In genomic region chr9:36729902-36730301, GRCh38 we compare ENCODE assay signal across 22 cellular contexts.
"Had no signal": no experiment of that assay in that cellular context is flagged by ENCODE, and none has a peak within 500 bp of the region (broad histone marks: within the 10 kb centered on the region; RNA-seq: fewer than 3 reads in every experiment).

No MANE protein-coding gene starts in this region.

- H3K9me3 Mint-ChIP-seq: activated naive CD8-positive, alpha-beta T cell treated with anti-CD3 and anti-CD28 coated beads, Interleukin-2, amount 10 ng/mL, durations not matched to agents 7 days and 5 days; activated T-cell treated with anti-CD3 and anti-CD28 coated beads, Interleukin-2, amount 50 U/mL, for 72 hours; natural killer cell treated with Interleukin-12 subunit alpha and Interleukin-12 subunit beta and Interleukin-15 and Interleukin-18, amount 100 ng/mL, for 72 hours had no signal

- H3K4me3 ChIP-seq: cardiac muscle cell, psoas muscle, transverse colon had no signal

- H3K4me3 Mint-ChIP-seq: activated CD8-positive, alpha-beta memory T cell treated with anti-CD3 and anti-CD28 coated beads, Interleukin-2, amount 10 ng/mL, durations not matched to agents 7 days and 5 days; activated naive CD8-positive, alpha-beta T cell treated with anti-CD3 and anti-CD28 coated beads, Interleukin-2, amount 10 ng/mL, durations not matched to agents 7 days and 5 days; activated T-cell treated with anti-CD3 and anti-CD28 coated beads, Interleukin-2, amount 50 U/mL, for 72 hours; natural killer cell treated with Interleukin-12 subunit alpha and Interleukin-12 subunit beta and Interleukin-15 and Interleukin-18, amount 100 ng/mL, for 72 hours had no signal

- DNase-seq: activated CD4-positive, alpha-beta T cell treated with anti-CD3 and anti-CD28 coated beads for 1 hour; activated CD4-positive, alpha-beta T cell treated with anti-CD3 and anti-CD28 coated beads, Interleukin-2, amount 50 U/mL, for 48 hours; activated CD8-positive, alpha-beta memory T cell treated with anti-CD3 and anti-CD28 coated beads, Interleukin-2, amount 10 ng/mL, durations not matched to agents 7 days and 5 days; activated gamma-delta T cell treated with Interleukin-2 at 50 U/mL for 16 hours; activated naive CD8-positive, alpha-beta T cell treated with anti-CD3 and anti-CD28 coated beads, Interleukin-2, amount 10 ng/mL, durations not matched to agents 7 days and 5 days; activated T-cell treated with anti-CD3 and anti-CD28 coated beads, Interleukin-2, amount 50 U/mL, for 72 hours; aorta; effector memory CD4-positive, alpha-beta T cell; foreskin fibroblast; islet precursor cell; mammary epithelial cell; psoas muscle; stimulated activated CD4-positive, alpha-beta T cell treated with anti-CD3 and anti-CD28 coated beads, Interleukin-12 subunit alpha, Interleukin-12 subunit beta, amount 100 ng/mL, for 4 hours; stimulated activated naive CD4-positive, alpha-beta T cell; substantia nigra; T-helper 9 cell; transverse colon had no signal

- ATAC-seq: activated CD8-positive, alpha-beta memory T cell treated with anti-CD3 and anti-CD28 coated beads, Interleukin-2, amount 10 ng/mL, durations not matched to agents 7 days and 5 days; activated T-cell treated with anti-CD3 and anti-CD28 coated beads, Interleukin-2, amount 50 U/mL, for 72 hours; left lobe of liver; natural killer cell treated with Interleukin-12 subunit alpha and Interleukin-12 subunit beta and Interleukin-15 and Interleukin-18, amount 100 ng/mL, for 72 hours; psoas muscle; sciatic nerve had no signal

- H3K27me3 Mint-ChIP-seq: activated CD8-positive, alpha-beta memory T cell treated with anti-CD3 and anti-CD28 coated beads, Interleukin-2, amount 10 ng/mL, durations not matched to agents 7 days and 5 days; activated naive CD8-positive, alpha-beta T cell treated with anti-CD3 and anti-CD28 coated beads, Interleukin-2, amount 10 ng/mL, durations not matched to agents 7 days and 5 days; natural killer cell treated with Interleukin-12 subunit alpha and Interleukin-12 subunit beta and Interleukin-15 and Interleukin-18, amount 100 ng/mL, for 72 hours had no signal

- H3K27me3 ChIP-seq: cardiac muscle cell, transverse colon had no signal

- H3K4me1 ChIP-seq: psoas muscle, transverse colon had no signal

- H3K27ac ChIP-seq: cardiac muscle cell, epithelial cell of prostate, psoas muscle, transverse colon had no signal

- H3K36me3 Mint-ChIP-seq: activated CD8-positive, alpha-beta memory T cell treated with anti-CD3 and anti-CD28 coated beads, Interleukin-2, amount 10 ng/mL, durations not matched to agents 7 days and 5 days; activated naive CD8-positive, alpha-beta T cell treated with anti-CD3 and anti-CD28 coated beads, Interleukin-2, amount 10 ng/mL, durations not matched to agents 7 days and 5 days; natural killer cell treated with Interleukin-12 subunit alpha and Interleukin-12 subunit beta and Interleukin-15 and Interleukin-18, amount 100 ng/mL, for 72 hours had no signal

- H3K9me3 ChIP-seq: psoas muscle, transverse colon had no signal

- H3K27ac Mint-ChIP-seq: activated CD8-positive, alpha-beta memory T cell treated with anti-CD3 and anti-CD28 coated beads, Interleukin-2, amount 10 ng/mL, durations not matched to agents 7 days and 5 days; activated naive CD8-positive, alpha-beta T cell treated with anti-CD3 and anti-CD28 coated beads, Interleukin-2, amount 10 ng/mL, durations not matched to agents 7 days and 5 days; activated T-cell treated with anti-CD3 and anti-CD28 coated beads, Interleukin-2, amount 50 U/mL, for 72 hours; natural killer cell treated with Interleukin-12 subunit alpha and Interleukin-12 subunit beta and Interleukin-15 and Interleukin-18, amount 100 ng/mL, for 72 hours had no signal

- H3K36me3 ChIP-seq: cardiac muscle cell, transverse colon had no signal
